Comparison of ENCODE assay signal across 18 cellular contexts in genomic region chr9:77418226-77418625, GRCh38.
"Had no signal": no experiment of that assay in that cellular context is flagged by ENCODE, and none has a peak within 500 bp of the region (broad histone marks: within the 10 kb centered on the region; RNA-seq: fewer than 3 reads in every experiment).

No MANE protein-coding gene starts in this region.

- H3K9me3 ChIP-seq: adrenal gland, prostate gland, right atrium auricular region, stomach, testis had no signal

- H3K27ac Mint-ChIP-seq: activated naive CD4-positive, alpha-beta T cell treated with anti-CD3 and anti-CD28 coated beads, Interleukin-2, amount 50 U/mL, for 24 hours; activated T-cell treated with anti-CD3 and anti-CD28 coated beads, Interleukin-2, amount 50 U/mL, for 72 hours; stimulated activated effector memory CD8-positive, alpha-beta T cell treated with anti-CD3 and anti-CD28 coated beads, Interleukin-12 subunit alpha, Interleukin-12 subunit beta, amount 100 ng/mL, for 72 hours had no signal

- H3K9me3 Mint-ChIP-seq: activated naive CD4-positive, alpha-beta T cell treated with anti-CD3 and anti-CD28 coated beads, Interleukin-2, amount 50 U/mL, for 24 hours; activated T-cell treated with anti-CD3 and anti-CD28 coated beads, Interleukin-2, amount 50 U/mL, for 72 hours; effector memory CD8-positive, alpha-beta T cell; stimulated activated effector memory CD8-positive, alpha-beta T cell treated with anti-CD3 and anti-CD28 coated beads, Interleukin-12 subunit alpha, Interleukin-12 subunit beta, amount 100 ng/mL, for 72 hours had no signal

- H3K27ac ChIP-seq: adrenal gland, prostate gland, right atrium auricular region, testis, WERI-Rb-1 had no signal

- H3K4me1 ChIP-seq: adrenal gland, prostate gland, testis had no signal

- H3K27me3 ChIP-seq: adrenal gland, right atrium auricular region, stomach, testis had no signal

- H3K27me3 Mint-ChIP-seq: activated naive CD4-positive, alpha-beta T cell treated with anti-CD3 and anti-CD28 coated beads, Interleukin-2, amount 50 U/mL, for 24 hours; effector memory CD8-positive, alpha-beta T cell had no signal

- ATAC-seq: activated T-cell treated with anti-CD3 and anti-CD28 coated beads, Interleukin-2, amount 50 U/mL, for 72 hours; effector memory CD8-positive, alpha-beta T cell; left lobe of liver; stimulated activated effector memory CD8-positive, alpha-beta T cell treated with anti-CD3 and anti-CD28 coated beads, Interleukin-12 subunit alpha, Interleukin-12 subunit beta, amount 100 ng/mL, for 72 hours had no signal

- H3K36me3 ChIP-seq: adrenal gland, prostate gland, WERI-Rb-1 had no signal

- DNase-seq: activated CD4-positive, alpha-beta T cell treated with anti-CD3 and anti-CD28 coated beads for 1 hour; activated CD4-positive, alpha-beta T cell treated with anti-CD3 and anti-CD28 coated beads, Interleukin-2, amount 50 U/mL, for 4 hours; activated gamma-delta T cell; activated T-cell treated with anti-CD3 and anti-CD28 coated beads, Interleukin-2, amount 50 U/mL, for 72 hours; adrenal gland; effector memory CD8-positive, alpha-beta T cell; glutamatergic neuron; kidney; small intestine; stimulated activated CD4-positive, alpha-beta T cell treated with anti-CD3 and anti-CD28 coated beads, Interleukin-4, amount 100 ng/mL, for 1 hour; stomach; testis; WERI-Rb-1 had no signal

- H3K4me1 Mint-ChIP-seq: activated naive CD4-positive, alpha-beta T cell treated with anti-CD3 and anti-CD28 coated beads, Interleukin-2, amount 50 U/mL, for 24 hours; stimulated activated effector memory CD8-positive, alpha-beta T cell treated with anti-CD3 and anti-CD28 coated beads, Interleukin-12 subunit alpha, Interleukin-12 subunit beta, amount 100 ng/mL, for 72 hours had no signal

- H3K4me3 ChIP-seq: adrenal gland, prostate gland, right atrium auricular region, stomach, testis had no signal

- H3K4me3 Mint-ChIP-seq: activated naive CD4-positive, alpha-beta T cell treated with anti-CD3 and anti-CD28 coated beads, Interleukin-2, amount 50 U/mL, for 24 hours; activated T-cell treated with anti-CD3 and anti-CD28 coated beads, Interleukin-2, amount 50 U/mL, for 72 hours; effector memory CD8-positive, alpha-beta T cell; stimulated activated effector memory CD8-positive, alpha-beta T cell treated with anti-CD3 and anti-CD28 coated beads, Interleukin-12 subunit alpha, Interleukin-12 subunit beta, amount 100 ng/mL, for 72 hours had no signal
